10 cellular contexts compared by ENCODE assay signal in genomic region chr12:75208851-75209781, GRCh38. TPM values are rescaled to one million over a fixed set of nuclear protein-coding genes. Genes with fewer than 3 reads are reported as not detected.
DNase-seq lines count a peak whose midpoint lies in the region; ATAC-seq and TF ChIP-seq lines count a peak whose summit lies in the region.
"Had no signal": no experiment of that assay in that cellular context is flagged by ENCODE, and none has a peak within 500 bp of the region (broad histone marks: within the 10 kb centered on the region; RNA-seq: fewer than 3 reads in every experiment).

No MANE protein-coding gene starts in this region.

- no peak for TF ChIP-seq POLR2A in esophagus muscularis mucosa (IDR thresholded peaks at IDR 0.05; ENCODE audit: low read depth)
- no peak for TF ChIP-seq POLR2A in esophagus squamous epithelium (IDR thresholded peaks at IDR 0.05)

- peaks cover 4% of the 10 kb centered on the region for H3K36me3 Mint-ChIP-seq in activated naive CD4-positive, alpha-beta T cell treated with anti-CD3 and anti-CD28 coated beads for 36 hours (ENCODE audit: low read depth)
- no peaks in the 10 kb centered on the region for H3K36me3 Mint-ChIP-seq in activated CD8-positive, alpha-beta T cell treated with anti-CD3 and anti-CD28 coated beads, Interleukin-2, amount 10 ng/mL, durations not matched to agents 7 days and 5 days (ENCODE audit: low read depth)

- H3K36me3 ChIP-seq in upper lobe of right lung = no peaks in the 10 kb centered on the region
- no peaks in the 10 kb centered on the region for H3K36me3 ChIP-seq in esophagus muscularis mucosa
- H3K36me3 ChIP-seq in esophagus squamous epithelium = no peaks in the 10 kb centered on the region
- H3K36me3 ChIP-seq: neutrophil had no signal

- peak; percentile 39 for DNase-seq in activated naive CD4-positive, alpha-beta T cell treated with anti-CD3 and anti-CD28 coated beads for 36 hours
- DNase-seq in activated naive CD4-positive, alpha-beta T cell (lab: John Stamatoyannopoulos, UW) = no peak
- peak; percentile 33 for DNase-seq in activated CD8-positive, alpha-beta T cell treated with anti-CD3 and anti-CD28 coated beads, Interleukin-2, amount 10 ng/mL, durations not matched to agents 7 days and 5 days
- DNase-seq in iPS-NIHi11 (ENCODE audit: low spot score) (peak; percentile 76), upper lobe of right lung (no peak), esophagus muscularis mucosa (ENCODE audit: extremely low spot score) (no peak), esophagus squamous epithelium (lab: John Stamatoyannopoulos, UW) (no peak), middle frontal gyrus (ENCODE audit: extremely low spot score, low spot score) (no peak)

- no peaks in the 10 kb centered on the region for H3K9me3 ChIP-seq in upper lobe of right lung
- no peaks in the 10 kb centered on the region for H3K9me3 ChIP-seq in esophagus muscularis mucosa
- H3K9me3 ChIP-seq in esophagus squamous epithelium = peaks cover 0 to 6% (median 0%) of the 10 kb centered on the region in 3 donors
- H3K9me3 ChIP-seq: neutrophil had no signal

- no peak for TF ChIP-seq CTCF in upper lobe of right lung (IDR thresholded peaks at IDR 0.05)
- no peak for TF ChIP-seq CTCF in esophagus muscularis mucosa (IDR thresholded peaks at IDR 0.05)
- no peak for TF ChIP-seq CTCF in esophagus squamous epithelium (IDR thresholded peaks at IDR 0.05)

- CTCF ChIA-PET in activated naive CD4-positive, alpha-beta T cell treated with anti-CD3 and anti-CD28 coated beads for 36 hours (lab: Charles Lee) = no interaction called here
- CTCF ChIA-PET in activated CD8-positive, alpha-beta T cell treated with anti-CD3 and anti-CD28 coated beads, Interleukin-2, amount 10 ng/mL, durations not matched to agents 7 days and 5 days (lab: Charles Lee) = no interaction called here

- TF ChIP-seq EP300 in esophagus muscularis mucosa (IDR thresholded peaks at IDR 0.05) = no peak

- H3K4me1 Mint-ChIP-seq in activated naive CD4-positive, alpha-beta T cell treated with anti-CD3 and anti-CD28 coated beads for 36 hours (ENCODE audit: low read depth) = peaks cover 12% of the 10 kb centered on the region
- H3K4me1 Mint-ChIP-seq in activated CD8-positive, alpha-beta T cell treated with anti-CD3 and anti-CD28 coated beads, Interleukin-2, amount 10 ng/mL, durations not matched to agents 7 days and 5 days (ENCODE audit: low read depth) = peaks cover 6% of the 10 kb centered on the region

- H3K9me3 Mint-ChIP-seq in activated naive CD4-positive, alpha-beta T cell treated with anti-CD3 and anti-CD28 coated beads for 36 hours = no peaks in the 10 kb centered on the region
- no peaks in the 10 kb centered on the region for H3K9me3 Mint-ChIP-seq in activated CD8-positive, alpha-beta T cell treated with anti-CD3 and anti-CD28 coated beads, Interleukin-2, amount 10 ng/mL, durations not matched to agents 7 days and 5 days (ENCODE audit: insufficient read depth)

- H3K4me3 Mint-ChIP-seq in activated naive CD4-positive, alpha-beta T cell treated with anti-CD3 and anti-CD28 coated beads for 36 hours = no peak overlapping the region
- H3K4me3 Mint-ChIP-seq in activated CD8-positive, alpha-beta T cell treated with anti-CD3 and anti-CD28 coated beads, Interleukin-2, amount 10 ng/mL, durations not matched to agents 7 days and 5 days = no peak overlapping the region
- H3K4me3 Mint-ChIP-seq: T-helper 1 cell treated with Interleukin-12 subunit alpha and Interleukin-12 subunit beta and Interleukin-4 antibody, amounts not matched to agents 30 μg/mL and 1 μg/mL, for 36 hours had no signal

- WGBS in esophagus muscularis mucosa = 1% methylated on average over 22 of the region's 49 CpGs
- 9 to 11% methylated on average over 6 to 12 of the region's 49 CpGs for WGBS in esophagus squamous epithelium, 2 donors

- no peak overlapping the region for H3K4me3 ChIP-seq in upper lobe of right lung
- no peak overlapping the region for H3K4me3 ChIP-seq in esophagus muscularis mucosa
- peak overlapping the region in 1 of 4 donors; percentile 3 for H3K4me3 ChIP-seq in esophagus squamous epithelium

- H3K27ac ChIP-seq in upper lobe of right lung (no peak overlapping the region), esophagus muscularis mucosa (replicated peaks in 1 of 4) (no peak overlapping the region), esophagus squamous epithelium (no peak overlapping the region)
- H3K27ac ChIP-seq: neutrophil had no signal

- intact Hi-C loops in activated naive CD4-positive, alpha-beta T cell treated with anti-CD3 and anti-CD28 coated beads for 36 hours (cut with micrococcal nuclease) = no loop called here
- intact Hi-C loops in upper lobe of right lung (cut with DNase I) (no loop called here), esophagus muscularis mucosa (cut with DNase I) (no loop called here), esophagus squamous epithelium (cut with DNase I) (no loop called here)

- POLR2A ChIA-PET in activated CD8-positive, alpha-beta T cell treated with anti-CD3 and anti-CD28 coated beads, Interleukin-2, amount 10 ng/mL, durations not matched to agents 7 days and 5 days (lab: Charles Lee) = no interaction called here

- ATAC-seq in activated CD8-positive, alpha-beta T cell treated with anti-CD3 and anti-CD28 coated beads, Interleukin-2, amount 10 ng/mL, durations not matched to agents 7 days and 5 days = no peak
- ATAC-seq in upper lobe of right lung = peak; percentile 53

- H3K27me3 ChIP-seq in upper lobe of right lung (peaks cover 36% of the 10 kb centered on the region), esophagus muscularis mucosa (peaks cover 0 to 52% (median 22%) of the 10 kb centered on the region in 4 donors), esophagus squamous epithelium (peaks cover 0 to 52% (median 18%) of the 10 kb centered on the region in 4 donors)

- H3K4me1 ChIP-seq in upper lobe of right lung (no peaks in the 10 kb centered on the region), esophagus muscularis mucosa (peaks cover 0 to 16% (median 12%) of the 10 kb centered on the region in 4 donors), esophagus squamous epithelium (peaks cover 0 to 15% (median 0%) of the 10 kb centered on the region in 3 donors)

- H3K27ac Mint-ChIP-seq in activated naive CD4-positive, alpha-beta T cell treated with anti-CD3 and anti-CD28 coated beads for 36 hours = no peak overlapping the region
- no peak overlapping the region for H3K27ac Mint-ChIP-seq in activated CD8-positive, alpha-beta T cell treated with anti-CD3 and anti-CD28 coated beads, Interleukin-2, amount 10 ng/mL, durations not matched to agents 7 days and 5 days
- H3K27ac Mint-ChIP-seq: T-helper 1 cell treated with Interleukin-12 subunit alpha and Interleukin-12 subunit beta and Interleukin-4 antibody, amounts not matched to agents 30 μg/mL and 1 μg/mL, for 36 hours had no signal

- peaks cover 44% of the 10 kb centered on the region for H3K27me3 Mint-ChIP-seq in activated naive CD4-positive, alpha-beta T cell treated with anti-CD3 and anti-CD28 coated beads for 36 hours (ENCODE audit: low read depth)
- H3K27me3 Mint-ChIP-seq in activated CD8-positive, alpha-beta T cell treated with anti-CD3 and anti-CD28 coated beads, Interleukin-2, amount 10 ng/mL, durations not matched to agents 7 days and 5 days (ENCODE audit: low read depth) = peaks cover 35% of the 10 kb centered on the region

RNA-seq across cellular contexts. Expression of gene KCNC2, which starts 0.5 kb away (rescaled TPM):
- not detected for total RNA-seq in activated naive CD4-positive, alpha-beta T cell treated with anti-CD3 and anti-CD28 coated beads for 36 hours
- not detected for total RNA-seq in activated CD8-positive, alpha-beta T cell treated with anti-CD3 and anti-CD28 coated beads, Interleukin-2, amount 10 ng/mL, durations not matched to agents 7 days and 5 days
- total RNA-seq in upper lobe of right lung (not detected), esophagus muscularis mucosa (under 1 TPM in 2 of 4 donors, not detected in 2; 0.17 to 0.19 TPM), esophagus squamous epithelium (not detected)

Comparison
In these comparisons a context has a peak if more than half of its experiments do, and no peak if none do; other contexts are left out.
1. DNase-seq: peak in activated naive CD4-positive, alpha-beta T cell treated with anti-CD3 and anti-CD28 coated beads for 36 hours (single experiment), activated CD8-positive, alpha-beta T cell treated with anti-CD3 and anti-CD28 coated beads, Interleukin-2, amount 10 ng/mL, durations not matched to agents 7 days and 5 days (single experiment) and iPS-NIHi11 (single experiment); none in activated naive CD4-positive, alpha-beta T cell (0 of 4), upper lobe of right lung (single experiment), esophagus muscularis mucosa (single experiment), esophagus squamous epithelium (single experiment) and middle frontal gyrus (single experiment).